Comparison of ENCODE assay signal across 1 cellular context in the genomic region with DNA sequence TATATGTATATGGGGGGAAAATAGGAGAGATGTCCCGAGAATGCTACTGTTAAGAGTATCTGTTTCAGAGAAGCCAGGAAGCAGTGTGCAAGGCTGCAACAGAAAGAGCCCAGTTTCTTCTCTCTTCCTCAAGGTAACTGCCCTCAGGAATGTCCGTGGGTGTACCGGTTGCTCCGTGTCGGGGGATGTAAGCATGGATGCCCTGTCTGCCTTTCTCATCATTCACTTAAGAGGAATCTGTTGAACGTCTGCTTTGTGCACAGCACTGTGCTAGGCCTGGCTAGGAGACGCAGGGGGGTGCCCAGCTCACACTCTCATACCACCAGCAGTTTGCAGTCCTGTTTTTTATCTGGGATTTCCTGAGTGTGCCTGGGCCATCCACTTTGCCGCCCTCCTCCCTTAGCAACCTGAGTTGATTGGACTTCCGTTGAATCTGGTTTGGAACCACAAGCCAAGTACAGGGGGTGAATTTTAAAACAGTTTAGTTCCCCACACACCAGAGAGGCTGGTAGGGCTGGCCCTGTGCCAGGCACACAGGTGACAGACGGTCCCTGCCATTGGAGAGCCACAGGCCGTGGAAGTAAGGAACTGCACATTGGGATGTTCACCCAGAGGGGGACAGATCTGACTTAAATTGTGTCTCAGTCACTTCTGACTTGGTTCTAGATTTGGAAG.
TF ChIP-seq lines count a peak whose summit lies in the region.

No MANE protein-coding gene starts in this region.

TF ChIP-seq in WTC11, 78 proteins besides CTCF, POLR2A, EP300 and RAD21 (continued from another document):
- TF ChIP-seq SP1 (CRISPR knock-in tag; conservative IDR thresholded peaks at IDR 0.05) (no peak), NFYB (CRISPR knock-in tag; conservative IDR thresholded peaks at IDR 0.05; ENCODE audit: low read depth) (no peak), GABPB1 (CRISPR knock-in tag; IDR thresholded peaks at IDR 0.05) (no peak), TEAD4 (CRISPR knock-in tag; IDR thresholded peaks at IDR 0.05) (no peak), ATF1 (CRISPR knock-in tag; IDR thresholded peaks at IDR 0.05) (no peak)
- TF ChIP-seq, protein P1, sequence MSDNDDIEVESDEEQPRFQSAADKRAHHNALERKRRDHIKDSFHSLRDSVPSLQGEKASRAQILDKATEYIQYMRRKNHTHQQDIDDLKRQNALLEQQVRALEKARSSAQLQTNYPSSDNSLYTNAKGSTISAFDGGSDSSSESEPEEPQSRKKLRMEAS (CRISPR knock-in tag; IDR thresholded peaks at IDR 0.05): no peak
TF ChIP-seq in WTC11: peak in this region for 0.
